Comparison of ENCODE assay signal across 32 cellular contexts in genomic region chr5:83554686-83555085, GRCh38.
DNase-seq lines count a peak whose midpoint lies in the region; ATAC-seq and TF ChIP-seq lines count a peak whose summit lies in the region.
"Had no signal": no experiment of that assay in that cellular context is flagged by ENCODE, and none has a peak within 500 bp of the region (broad histone marks: within the 10 kb centered on the region; RNA-seq: fewer than 3 reads in every experiment).

No MANE protein-coding gene starts in this region.

- peaks cover 0 to 7% of the 10 kb centered on the region in 2 donors for H3K4me1 ChIP-seq in adrenal gland (replicated peaks in 1 of 2)
- H3K4me1 ChIP-seq: prostate gland had no signal

- H3K9me3 Mint-ChIP-seq in chondrocyte (ENCODE audit: low read depth), result no peaks in the 10 kb centered on the region
- H3K9me3 Mint-ChIP-seq: activated naive CD8-positive, alpha-beta T cell treated with anti-CD3 and anti-CD28 coated beads, Interleukin-2, amount 50 U/mL, for 24 hours; brain; CD8-positive, alpha-beta memory T cell; stimulated activated naive B cell treated with anti-CD40 and anti-IgM and Interleukin-4, amounts not matched to agents 10 μg/mL and 1 μg/mL and 100 μg/mL, for 72 hours had no signal

- TF ChIP-seq POLR2A in adrenal gland (IDR thresholded peaks at IDR 0.05), result no peak

- intact Hi-C loops in adrenal gland (cut with DNase I), result no loop called here
- intact Hi-C loops in left ventricle myocardium superior (cut with micrococcal nuclease), result no loop called here

- DNase-seq in A172 (ENCODE audit: low spot score) (peak; percentile 34), HT1080 (ENCODE audit: low read depth) (peak; percentile 30), chondrocyte (ENCODE audit: low spot score) (no peak), kidney glomerular epithelial cell (lab: John Stamatoyannopoulos, UW) (peak; percentile 53), SK-N-DZ (ENCODE audit: low spot score) (no peak), adrenal gland (no peak), NCI-H526 (lab: John Stamatoyannopoulos, UW) (no peak), left ventricle myocardium superior (no peak)
- DNase-seq: activated CD4-positive, alpha-beta T cell treated with anti-CD3 and anti-CD28 coated beads for 48 hours; activated CD8-positive, alpha-beta memory T cell treated with anti-CD3 and anti-CD28 coated beads for 24 hours; activated gamma-delta T cell; activated naive CD8-positive, alpha-beta T cell treated with anti-CD3 and anti-CD28 coated beads, Interleukin-2, amount 50 U/mL, for 24 hours; activated T-cell treated with anti-CD3 and anti-CD28 coated beads, Interleukin-2, amount 50 U/mL, for 1 hour; BE2C; CD8-positive, alpha-beta memory T cell; DMS79; effector CD4-positive, alpha-beta T cell; heart right ventricle; KG1; mesendoderm; NCI-H1436 treated with DMSO at 0.1 percent for 48 hours; NCI-H446; Right ventricle myocardium superior; sigmoid colon; stimulated activated CD4-positive, alpha-beta T cell treated with anti-CD3 and anti-CD28 coated beads, Interleukin-15, amount 100 ng/mL, for 24 hours; stimulated activated naive B cell treated with anti-CD40 and anti-IgM and Interleukin-4, amounts not matched to agents 10 μg/mL and 1 μg/mL and 100 μg/mL, for 72 hours; SW 1271; T1000; WERI-Rb-1 had no signal

- H3K27me3 Mint-ChIP-seq in chondrocyte (ENCODE audit: low read depth), result no peaks in the 10 kb centered on the region
- H3K27me3 Mint-ChIP-seq: activated naive CD8-positive, alpha-beta T cell treated with anti-CD3 and anti-CD28 coated beads, Interleukin-2, amount 50 U/mL, for 24 hours; brain; CD8-positive, alpha-beta memory T cell; stimulated activated naive B cell treated with anti-CD40 and anti-IgM and Interleukin-4, amounts not matched to agents 10 μg/mL and 1 μg/mL and 100 μg/mL, for 72 hours had no signal

- 56 to 75% (median 61%) methylated on average over 1 of the region's 1 CpG for WGBS in adrenal gland, 4 donors

- H3K27ac ChIP-seq in adrenal gland, result no peak overlapping the region
- H3K27ac ChIP-seq: neutrophil, prostate gland, WERI-Rb-1 had no signal

- no peaks in the 10 kb centered on the region for H3K36me3 ChIP-seq in adrenal gland (replicated peaks in 1 of 2)
- H3K36me3 ChIP-seq: BE2C, neutrophil, prostate gland, sigmoid colon, WERI-Rb-1 had no signal

- H3K27me3 ChIP-seq in adrenal gland, result no peaks in the 10 kb centered on the region
- H3K27me3 ChIP-seq: BE2C, heart right ventricle, neutrophil, sigmoid colon had no signal

- no peaks in the 10 kb centered on the region for H3K9me3 ChIP-seq in adrenal gland (replicated peaks in 1 of 3)
- H3K9me3 ChIP-seq: BE2C, heart right ventricle, neutrophil, prostate gland, sigmoid colon had no signal

- peaks cover 41% of the 10 kb centered on the region for H3K4me1 Mint-ChIP-seq in chondrocyte (ENCODE audit: low read depth)
- H3K4me1 Mint-ChIP-seq: activated naive CD8-positive, alpha-beta T cell treated with anti-CD3 and anti-CD28 coated beads, Interleukin-2, amount 50 U/mL, for 24 hours; CD8-positive, alpha-beta memory T cell; stimulated activated naive B cell treated with anti-CD40 and anti-IgM and Interleukin-4, amounts not matched to agents 10 μg/mL and 1 μg/mL and 100 μg/mL, for 72 hours had no signal

- ATAC-seq in left ventricle myocardium superior, result no peak
- ATAC-seq: activated naive CD8-positive, alpha-beta T cell treated with anti-CD3 and anti-CD28 coated beads, Interleukin-2, amount 50 U/mL, for 24 hours; heart right ventricle; stimulated activated naive B cell treated with anti-CD40 and anti-IgM and Interleukin-4, amounts not matched to agents 10 μg/mL and 1 μg/mL and 100 μg/mL, for 72 hours had no signal

- no peak overlapping the region for H3K4me3 ChIP-seq in adrenal gland
- H3K4me3 ChIP-seq: heart right ventricle, prostate gland, sigmoid colon had no signal

- TF ChIP-seq CTCF in chondrocyte (IDR thresholded peaks at IDR 0.05) (no peak), adrenal gland (IDR thresholded peaks at IDR 0.05) (no peak)

- no peak overlapping the region for H3K4me3 Mint-ChIP-seq in chondrocyte (ENCODE audit: unreplicated experiment)
- H3K4me3 Mint-ChIP-seq: activated naive CD8-positive, alpha-beta T cell treated with anti-CD3 and anti-CD28 coated beads, Interleukin-2, amount 50 U/mL, for 24 hours; brain; CD8-positive, alpha-beta memory T cell; stimulated activated naive B cell treated with anti-CD40 and anti-IgM and Interleukin-4, amounts not matched to agents 10 μg/mL and 1 μg/mL and 100 μg/mL, for 72 hours had no signal

- H3K36me3 Mint-ChIP-seq in chondrocyte (ENCODE audit: low read depth), result peaks cover 38% of the 10 kb centered on the region
- H3K36me3 Mint-ChIP-seq: CD8-positive, alpha-beta memory T cell; stimulated activated naive B cell treated with anti-CD40 and anti-IgM and Interleukin-4, amounts not matched to agents 10 μg/mL and 1 μg/mL and 100 μg/mL, for 72 hours had no signal

- peak overlapping the region; percentile 12 for H3K27ac Mint-ChIP-seq in chondrocyte (ENCODE audit: unreplicated experiment)
- H3K27ac Mint-ChIP-seq: activated naive CD8-positive, alpha-beta T cell treated with anti-CD3 and anti-CD28 coated beads, Interleukin-2, amount 50 U/mL, for 24 hours; brain; CD8-positive, alpha-beta memory T cell; stimulated activated naive B cell treated with anti-CD40 and anti-IgM and Interleukin-4, amounts not matched to agents 10 μg/mL and 1 μg/mL and 100 μg/mL, for 72 hours had no signal

Comparison
In these comparisons a context has a peak if more than half of its experiments do, and no peak if none do; other contexts are left out.
1. DNase-seq: peak in A172 (single experiment), HT1080 (single experiment) and kidney glomerular epithelial cell (single experiment); none in chondrocyte (single experiment), SK-N-DZ (single experiment), adrenal gland (0 of 7), NCI-H526 (0 of 2) and left ventricle myocardium superior (single experiment).